Comparison of ENCODE assay signal across 12 cellular contexts in the genomic region with DNA sequence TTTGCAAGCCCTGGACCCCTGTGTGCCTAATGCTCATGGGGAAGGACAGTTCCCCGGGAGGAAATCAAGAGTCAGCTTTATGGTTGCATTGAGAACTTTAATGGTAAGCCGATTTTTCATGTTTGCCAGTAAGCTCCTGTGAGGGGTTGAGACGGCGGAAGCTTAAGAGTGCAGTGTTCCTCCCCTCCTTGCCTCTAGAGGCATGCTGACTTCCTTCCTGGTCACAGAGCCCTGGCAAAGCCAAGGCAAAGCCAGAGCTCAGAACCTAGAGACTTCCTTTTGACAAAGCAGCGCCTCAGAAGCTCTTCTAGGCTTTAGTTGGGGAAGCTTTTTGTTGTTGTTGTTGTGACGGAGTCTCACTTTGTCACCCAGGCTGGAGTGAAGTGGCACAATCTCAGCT. TPM values are rescaled to one million over a fixed set of nuclear protein-coding genes. Genes with fewer than 3 reads are reported as not detected.
DNase-seq lines count a peak whose midpoint lies in the region; ATAC-seq lines count a peak whose summit lies in the region.
"Had no signal": no experiment of that assay in that cellular context is flagged by ENCODE, and none has a peak within 500 bp of the region (broad histone marks: within the 10 kb centered on the region; RNA-seq: fewer than 3 reads in every experiment).

No MANE protein-coding gene starts in this region.

- H3K4me3 Mint-ChIP-seq in central memory CD8-positive, alpha-beta T cell = no peak overlapping the region
- H3K4me3 Mint-ChIP-seq in stimulated activated naive CD8-positive, alpha-beta T cell treated with anti-CD3 and anti-CD28 coated beads, Interleukin-15, amount 100 ng/mL, for 72 hours = no peak overlapping the region

- H3K27me3 Mint-ChIP-seq in central memory CD8-positive, alpha-beta T cell = no peaks in the 10 kb centered on the region
- H3K27me3 Mint-ChIP-seq in stimulated activated naive CD8-positive, alpha-beta T cell treated with anti-CD3 and anti-CD28 coated beads, Interleukin-15, amount 100 ng/mL, for 72 hours = no peaks in the 10 kb centered on the region

- peak; percentile 25 for ATAC-seq in left ventricle myocardium superior
- no peak for ATAC-seq in Right ventricle myocardium inferior
- ATAC-seq in central memory CD8-positive, alpha-beta T cell (replicated peaks; ENCODE audit: extremely low read depth, poor library complexity, severe bottlenecking) = no peak
- peak; percentile 94 for ATAC-seq in stimulated activated naive CD8-positive, alpha-beta T cell treated with anti-CD3 and anti-CD28 coated beads, Interleukin-15, amount 100 ng/mL, for 72 hours
- no peak for ATAC-seq in HG02763 (IDR thresholded peaks at IDR 0.05; ENCODE audit: unreplicated experiment)
- ATAC-seq in HG03432 (IDR thresholded peaks at IDR 0.05; ENCODE audit: unreplicated experiment) = no peak

- intact Hi-C loops in left ventricle myocardium superior (cut with micrococcal nuclease) (no loop called here), Right ventricle myocardium inferior (cut with DNase I) (no loop called here)

- peaks cover 56% of the 10 kb centered on the region for H3K4me1 Mint-ChIP-seq in central memory CD8-positive, alpha-beta T cell
- H3K4me1 Mint-ChIP-seq in stimulated activated naive CD8-positive, alpha-beta T cell treated with anti-CD3 and anti-CD28 coated beads, Interleukin-15, amount 100 ng/mL, for 72 hours = peaks cover 50% of the 10 kb centered on the region

- H3K9me3 Mint-ChIP-seq in central memory CD8-positive, alpha-beta T cell = no peaks in the 10 kb centered on the region
- no peaks in the 10 kb centered on the region for H3K9me3 Mint-ChIP-seq in stimulated activated naive CD8-positive, alpha-beta T cell treated with anti-CD3 and anti-CD28 coated beads, Interleukin-15, amount 100 ng/mL, for 72 hours

- peaks cover 63% of the 10 kb centered on the region for H3K36me3 Mint-ChIP-seq in central memory CD8-positive, alpha-beta T cell (ENCODE audit: insufficient read depth)

- H3K27ac Mint-ChIP-seq in central memory CD8-positive, alpha-beta T cell (ENCODE audit: low read depth) = peak overlapping the region; percentile 9
- no peak overlapping the region for H3K27ac Mint-ChIP-seq in stimulated activated naive CD8-positive, alpha-beta T cell treated with anti-CD3 and anti-CD28 coated beads, Interleukin-15, amount 100 ng/mL, for 72 hours

- DNase-seq in left ventricle myocardium superior (no peak), Right ventricle myocardium inferior (ENCODE audit: missing footprints) (no peak), NCI-H82 (lab: John Stamatoyannopoulos, UW) (peak; percentile 74), EL (no peak)
- DNase-seq in central memory CD8-positive, alpha-beta T cell (ENCODE audit: low spot score in 2 of 2) = no peak
- peak in 1 of 2 donors; percentile 21 for DNase-seq in stimulated activated naive CD8-positive, alpha-beta T cell treated with anti-CD3 and anti-CD28 coated beads, Interleukin-15, amount 100 ng/mL, for 72 hours
- DNase-seq: C1 segment of cervical spinal cord; effector memory CD4-positive, alpha-beta T cell; T1000 had no signal

RNA-seq across cellular contexts. Expression of gene HEATR9, which starts 2.7 kb away (rescaled TPM):
- not detected for total RNA-seq in left ventricle myocardium superior
- not detected for total RNA-seq in Right ventricle myocardium inferior
- total RNA-seq: skeletal muscle tissue had no signal

RNA-seq across cellular contexts. Expression of gene CCL5, which starts 8.7 kb away (rescaled TPM):
- total RNA-seq in left ventricle myocardium superior (4.2 TPM), Right ventricle myocardium inferior (1.7 TPM)

RNA-seq across cellular contexts. Expression of gene RDM1, which starts 59.2 kb away (rescaled TPM):
- not detected for total RNA-seq in left ventricle myocardium superior
- total RNA-seq in Right ventricle myocardium inferior = not detected
- total RNA-seq: skeletal muscle tissue had no signal

Comparison
In these comparisons a context has a peak if more than half of its experiments do, and no peak if none do; other contexts are left out.
1. ATAC-seq: peak in left ventricle myocardium superior (single experiment) and stimulated activated naive CD8-positive, alpha-beta T cell treated with anti-CD3 and anti-CD28 coated beads, Interleukin-15, amount 100 ng/mL, for 72 hours (single experiment); none in Right ventricle myocardium inferior (single experiment), central memory CD8-positive, alpha-beta T cell (single experiment), HG02763 (single experiment) and HG03432 (single experiment).